ENCODE assay signal across 13 cellular contexts in genomic region chr10:14569274-14570060, GRCh38.
DNase-seq lines count a peak whose midpoint lies in the region; ATAC-seq and TF ChIP-seq lines count a peak whose summit lies in the region.
"Had no signal": no experiment of that assay in that cellular context is flagged by ENCODE, and none has a peak within 500 bp of the region (broad histone marks: within the 10 kb centered on the region; RNA-seq: fewer than 3 reads in every experiment).

No MANE protein-coding gene starts in this region.

- H3K9ac ChIP-seq in endodermal cell (ENCODE audit: extremely low read depth, low read length, poor library complexity, severe bottlenecking): no peak overlapping the region

- ATAC-seq in CD8-positive, alpha-beta T cell: peak; percentile 11
- ATAC-seq in GM19455 (IDR thresholded peaks at IDR 0.05; ENCODE audit: unreplicated experiment): no peak
- no peak for ATAC-seq in WTC11
- ATAC-seq: gastrocnemius medialis, K562 had no signal

- CTCF ChIA-PET in CD8-positive, alpha-beta T cell (lab: Charles Lee): interaction anchor here (0.9 to 1.7 kb wide), 8 partner anchors 9 to 268 kb away, joined by 3 to 7 read pairs (median 4); no protein-coding TSS in a partner anchor
- CTCF ChIA-PET in WTC11 (lab: Charles Lee): no interaction called here

- 96 to 100% methylated on average over 1 to 9 of the region's 9 CpGs for WGBS in endodermal cell (ENCODE audit: insufficient coverage in 1 of 2, insufficient read length in 1 of 2), 2 experiments

- no peaks in the 10 kb centered on the region for H3K27me3 Mint-ChIP-seq in CD8-positive, alpha-beta T cell (ENCODE audit: low read depth)
- H3K27me3 Mint-ChIP-seq in T-helper 2 cell treated with Interferon-gamma antibody and Interleukin-4, amounts not matched to agents 5 μg/mL and 100 μg/mL, for 36 hours (ENCODE audit: low read depth): no peaks in the 10 kb centered on the region
- no peaks in the 10 kb centered on the region for H3K27me3 Mint-ChIP-seq in endodermal cell (ENCODE audit: insufficient read depth)
- no peaks in the 10 kb centered on the region for H3K27me3 Mint-ChIP-seq in progenitor cell of endocrine pancreas
- 0 out of 2 replicates have a peak, but pooled peaks cover 2% of the 10 kb centered on the region for H3K27me3 Mint-ChIP-seq in WTC11 (ENCODE audit: low read depth)

- intact Hi-C loops in CD8-positive, alpha-beta T cell (cut with DNase I, micrococcal nuclease): loop anchor here (1.0 to 5.0 kb wide), 2 partner anchors 9 to 268 kb away; partner anchors contain the start of genes CDNF (in 1 of the 2), HSPA14 (in 1 of the 2) and MSANTD7 (in 1 of the 2)

- POLR2A ChIA-PET in CD8-positive, alpha-beta T cell (lab: Charles Lee): interaction anchor here (0.6 to 4.7 kb wide), 13 partner anchors 13 to 268 kb away, joined by 3 to 40 read pairs (median 4); partner anchors contain the start of genes CDNF, HSPA14 and MSANTD7
- POLR2A ChIA-PET in WTC11 (lab: Charles Lee): no interaction called here

- H3K27ac Mint-ChIP-seq in CD8-positive, alpha-beta T cell: peak overlapping the region; percentile 97
- H3K27ac Mint-ChIP-seq in T-helper 2 cell treated with Interferon-gamma antibody and Interleukin-4, amounts not matched to agents 5 μg/mL and 100 μg/mL, for 36 hours: peak overlapping the region; percentile 95
- H3K27ac Mint-ChIP-seq in endodermal cell (peak overlapping the region; percentile 62), progenitor cell of endocrine pancreas (peak overlapping the region; percentile 91), WTC11 (no peak overlapping the region)

- H3K36me3 ChIP-seq in CD8-positive, alpha-beta T cell (ENCODE audit: insufficient read depth, low read length): peaks cover 11% of the 10 kb centered on the region
- peaks cover 23% of the 10 kb centered on the region for H3K36me3 ChIP-seq in endodermal cell (ENCODE audit: control insufficient read depth, insufficient read depth, low read length)
- H3K36me3 ChIP-seq: gastrocnemius medialis, HAP-1 had no signal

- H3K4me1 Mint-ChIP-seq in CD8-positive, alpha-beta T cell (ENCODE audit: low read depth): peaks cover 87% of the 10 kb centered on the region
- H3K4me1 Mint-ChIP-seq in T-helper 2 cell treated with Interferon-gamma antibody and Interleukin-4, amounts not matched to agents 5 μg/mL and 100 μg/mL, for 36 hours (ENCODE audit: low read depth): peaks cover 72% of the 10 kb centered on the region
- H3K4me1 Mint-ChIP-seq in endodermal cell: peaks cover 17% of the 10 kb centered on the region
- H3K4me1 Mint-ChIP-seq in progenitor cell of endocrine pancreas (ENCODE audit: low read depth): peaks cover 23% of the 10 kb centered on the region
- H3K4me1 Mint-ChIP-seq in WTC11: peaks cover 8% of the 10 kb centered on the region; the same call in 1 of the 2 replicates

- TF ChIP-seq CTCF in CD8-positive, alpha-beta T cell (IDR thresholded peaks at IDR 0.05): no peak
- no peak for TF ChIP-seq CTCF in endodermal cell (conservative IDR thresholded peaks at IDR 0.05)
- no peak for TF ChIP-seq CTCF in progenitor cell of endocrine pancreas (IDR thresholded peaks at IDR 0.05; ENCODE audit: unreplicated experiment)
- TF ChIP-seq CTCF in WTC11 (IDR thresholded peaks at IDR 0.05): no peak

- H3K27ac ChIP-seq in CD8-positive, alpha-beta T cell (ENCODE audit: low read depth, low read length): peak overlapping the region; percentile 89
- H3K27ac ChIP-seq in endodermal cell (ENCODE audit: low read depth, low read length): no peak overlapping the region
- H3K27ac ChIP-seq: gastrocnemius medialis had no signal

- H3K36me3 Mint-ChIP-seq in CD8-positive, alpha-beta T cell: peaks cover 61% of the 10 kb centered on the region
- H3K36me3 Mint-ChIP-seq in T-helper 2 cell treated with Interferon-gamma antibody and Interleukin-4, amounts not matched to agents 5 μg/mL and 100 μg/mL, for 36 hours (ENCODE audit: low read depth): peaks cover 70% of the 10 kb centered on the region
- H3K36me3 Mint-ChIP-seq in endodermal cell (ENCODE audit: low read depth): peaks cover 25% of the 10 kb centered on the region
- peaks cover 33% of the 10 kb centered on the region for H3K36me3 Mint-ChIP-seq in progenitor cell of endocrine pancreas (ENCODE audit: insufficient read depth)
- peaks cover 24% of the 10 kb centered on the region for H3K36me3 Mint-ChIP-seq in WTC11

- H3K9me3 ChIP-seq in CD8-positive, alpha-beta T cell (ENCODE audit: low read length): no peaks in the 10 kb centered on the region
- H3K9me3 ChIP-seq in endodermal cell (ENCODE audit: control insufficient read depth, low read length): peaks cover 17% of the 10 kb centered on the region
- H3K9me3 ChIP-seq: gastrocnemius medialis, HAP-1 had no signal

- peak in 3 of 7 experiments; percentile 37 to 60 (median 55) for DNase-seq in CD8-positive, alpha-beta T cell
- no peak for DNase-seq in T-helper 2 cell treated with Interferon-gamma antibody and Interleukin-4, amounts not matched to agents 5 μg/mL and 100 μg/mL, for 36 hours (ENCODE audit: low spot score)
- no peak for DNase-seq in endodermal cell
- no peak for DNase-seq in progenitor cell of endocrine pancreas (ENCODE audit: low spot score, unreplicated experiment)
- no peak for DNase-seq in NCI-H748 (lab: John Stamatoyannopoulos, UW; ENCODE audit: unreplicated experiment)
- DNase-seq in mesenteric fat pad (ENCODE audit: low spot score): no peak
- DNase-seq in WTC11 (ENCODE audit: low spot score): no peak
- DNase-seq: gastrocnemius medialis, NCI-H2029 had no signal

- H3K4me3 Mint-ChIP-seq in CD8-positive, alpha-beta T cell: peak overlapping the region; percentile 88
- peak overlapping the region; percentile 92 for H3K4me3 Mint-ChIP-seq in T-helper 2 cell treated with Interferon-gamma antibody and Interleukin-4, amounts not matched to agents 5 μg/mL and 100 μg/mL, for 36 hours
- H3K4me3 Mint-ChIP-seq in endodermal cell (no peak overlapping the region), progenitor cell of endocrine pancreas (ENCODE audit: low read depth) (no peak overlapping the region), WTC11 (no peak overlapping the region)

- H3K4me3 ChIP-seq in CD8-positive, alpha-beta T cell (ENCODE audit: low read depth, low read length): peak overlapping the region; percentile 65
- H3K4me3 ChIP-seq in endodermal cell (ENCODE audit: low read length): no peak overlapping the region
- H3K4me3 ChIP-seq: coronary artery, gastrocnemius medialis, HAP-1, K562 had no signal

- H3K9me3 Mint-ChIP-seq in CD8-positive, alpha-beta T cell: peaks cover 10% of the 10 kb centered on the region
- H3K9me3 Mint-ChIP-seq in T-helper 2 cell treated with Interferon-gamma antibody and Interleukin-4, amounts not matched to agents 5 μg/mL and 100 μg/mL, for 36 hours: peaks cover 9% of the 10 kb centered on the region
- peaks cover 15% of the 10 kb centered on the region for H3K9me3 Mint-ChIP-seq in endodermal cell
- H3K9me3 Mint-ChIP-seq in progenitor cell of endocrine pancreas (ENCODE audit: low read depth): peaks cover 4% of the 10 kb centered on the region
- H3K9me3 Mint-ChIP-seq in WTC11: peaks cover 15% of the 10 kb centered on the region

- H3K27me3 ChIP-seq in CD8-positive, alpha-beta T cell (ENCODE audit: insufficient read depth, low read length): no peaks in the 10 kb centered on the region
- H3K27me3 ChIP-seq in endodermal cell (ENCODE audit: control insufficient read depth, insufficient read depth, low read length, poor library complexity, severe bottlenecking): no peaks in the 10 kb centered on the region
- H3K27me3 ChIP-seq: gastrocnemius medialis had no signal

- H3K4me1 ChIP-seq in CD8-positive, alpha-beta T cell (ENCODE audit: insufficient read depth, low read length): peaks cover 69% of the 10 kb centered on the region
- peaks cover 5% of the 10 kb centered on the region for H3K4me1 ChIP-seq in endodermal cell (ENCODE audit: control insufficient read depth, insufficient read depth, low read length)
- H3K4me1 ChIP-seq: gastrocnemius medialis, HAP-1 had no signal

TF ChIP-seq in WTC11, 78 proteins besides CTCF, POLR2A, EP300 and RAD21 (continues in another document):
- no peak for TF ChIP-seq CDX4 (CRISPR knock-in tag; IDR thresholded peaks at IDR 0.05; ENCODE audit: borderline replicate concordance)
- no peak for TF ChIP-seq AR (CRISPR knock-in tag; IDR thresholded peaks at IDR 0.05)
- no peak for TF ChIP-seq CBFB (CRISPR knock-in tag; IDR thresholded peaks at IDR 0.05; ENCODE audit: low read depth)
- TF ChIP-seq TCF7 (CRISPR knock-in tag; IDR thresholded peaks at IDR 0.05; ENCODE audit: low read depth): no peak
- TF ChIP-seq CREB1 (CRISPR knock-in tag; IDR thresholded peaks at IDR 0.05): no peak
- no peak for TF ChIP-seq IRF1 (CRISPR knock-in tag; IDR thresholded peaks at IDR 0.05)

Comparison
In these comparisons a context has a peak if more than half of its experiments do, and no peak if none do; other contexts are left out.
1. H3K4me3 Mint-ChIP-seq: peak in CD8-positive, alpha-beta T cell (single experiment) and T-helper 2 cell treated with Interferon-gamma antibody and Interleukin-4, amounts not matched to agents 5 μg/mL and 100 μg/mL, for 36 hours (single experiment); none in endodermal cell (single experiment), progenitor cell of endocrine pancreas (single experiment) and WTC11 (single experiment).